ENCODE assay signal across 8 cellular contexts in the genomic region with DNA sequence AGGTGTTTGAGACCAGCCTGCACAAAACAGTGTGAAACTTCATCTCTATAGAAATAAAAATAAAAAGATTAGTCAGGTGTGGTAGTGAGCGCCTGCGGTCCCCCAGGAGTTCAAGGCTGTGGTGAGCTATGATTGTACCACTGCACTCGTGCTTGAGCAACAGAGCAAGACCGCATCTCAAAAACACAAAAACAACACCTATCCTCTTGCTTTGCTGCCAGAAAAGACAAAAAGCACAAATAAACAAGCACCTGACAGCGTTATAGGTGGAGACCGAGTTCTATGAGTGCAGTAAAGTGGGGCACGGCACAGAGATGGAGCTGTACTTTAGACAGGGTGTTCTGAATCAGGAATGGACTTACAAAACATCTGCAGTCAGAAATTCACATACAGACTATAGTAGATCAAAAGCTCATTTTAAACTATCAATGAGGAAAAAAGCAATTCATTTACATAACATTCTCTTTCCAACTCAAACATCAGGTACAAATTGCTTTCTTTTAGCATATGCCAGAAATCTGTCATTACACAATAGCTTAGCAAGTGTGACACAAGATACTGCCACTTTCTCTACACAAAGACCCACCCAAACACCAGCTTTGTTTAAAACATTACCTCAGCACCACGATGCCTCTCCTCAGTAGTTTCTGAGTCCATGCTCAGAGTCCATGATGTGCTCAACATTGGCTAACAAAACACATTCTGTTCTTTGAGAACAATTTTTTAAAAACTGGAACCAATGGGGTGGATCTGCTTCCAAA. TPM values are rescaled to one million over a fixed set of nuclear protein-coding genes. Genes with fewer than 3 reads are reported as not detected.
DNase-seq lines count a peak whose midpoint lies in the region; ATAC-seq and TF ChIP-seq lines count a peak whose summit lies in the region.

No MANE protein-coding gene starts in this region.

- H3K36me3 Mint-ChIP-seq in Calu3 (ENCODE audit: insufficient read depth, unreplicated experiment) = peaks cover 100% of the 10 kb centered on the region
- H3K36me3 Mint-ChIP-seq in activated naive CD8-positive, alpha-beta T cell treated with anti-CD3 and anti-CD28 coated beads for 36 hours = peaks cover 84% of the 10 kb centered on the region

- H3K4me3 ChIP-seq in retinal pigment epithelial cell (ENCODE audit: low read length) = peak overlapping the region; percentile 3
- H3K4me3 ChIP-seq in colonic mucosa = no peak overlapping the region

- CTCF ChIA-PET in Calu3 (lab: Charles Lee) = interaction anchor here (0.6 to 1.2 kb wide), 5 partner anchors 10 to 164 kb away, joined by 3 to 11 read pairs (median 4); partner anchors contain the start of gene EZR

- ATAC-seq in GM19467 (IDR thresholded peaks at IDR 0.05; ENCODE audit: unreplicated experiment) = peak; percentile 75
- ATAC-seq in HG03432 (IDR thresholded peaks at IDR 0.05; ENCODE audit: unreplicated experiment) = peak; percentile 73

- H3K27me3 ChIP-seq in colonic mucosa = no peaks in the 10 kb centered on the region

- TF ChIP-seq CTCF in Calu3 (IDR thresholded peaks at IDR 0.05; ENCODE audit: unreplicated experiment) (no peak), retinal pigment epithelial cell (conservative IDR thresholded peaks at IDR 0.05; ENCODE audit: low read depth, low read length) (no peak), colonic mucosa (IDR thresholded peaks at IDR 0.05) (no peak)

- H3K4me3 Mint-ChIP-seq in Calu3 (ENCODE audit: low read depth, unreplicated experiment) = peak overlapping the region; percentile 85
- peak overlapping the region; percentile 44 for H3K4me3 Mint-ChIP-seq in activated naive CD8-positive, alpha-beta T cell treated with anti-CD3 and anti-CD28 coated beads for 36 hours

- H3K9ac ChIP-seq in colonic mucosa (ENCODE audit: low read depth in 2 of 2, low read length in 2 of 2) = peak overlapping the region in 1 of 2 donors; percentile 64

- no peak overlapping the region for H3K27ac ChIP-seq in colonic mucosa

- H3K27me3 Mint-ChIP-seq in Calu3 (ENCODE audit: unreplicated experiment) = no peaks in the 10 kb centered on the region
- H3K27me3 Mint-ChIP-seq in activated naive CD8-positive, alpha-beta T cell treated with anti-CD3 and anti-CD28 coated beads for 36 hours = no peaks in the 10 kb centered on the region

- peaks cover 20% of the 10 kb centered on the region for H3K4me1 ChIP-seq in colonic mucosa

- no peaks in the 10 kb centered on the region for H3K36me3 ChIP-seq in colonic mucosa

- DNase-seq in Calu3 = no peak
- no peak for DNase-seq in activated naive CD8-positive, alpha-beta T cell treated with anti-CD3 and anti-CD28 coated beads for 36 hours
- DNase-seq in retinal pigment epithelial cell (ENCODE audit: low read depth) = no peak
- DNase-seq in DMS114 treated with DMSO at 0.1 percent for 48 hours (lab: John Stamatoyannopoulos, UW; ENCODE audit: unreplicated experiment) = no peak
- no peak for DNase-seq in dedifferentiated amniotic fluid mesenchymal stem cell (ENCODE audit: extremely low spot score)
- DNase-seq in colonic mucosa = no peak

- H3K9me3 Mint-ChIP-seq in Calu3 (ENCODE audit: low read depth, unreplicated experiment) = no peaks in the 10 kb centered on the region
- H3K9me3 Mint-ChIP-seq in activated naive CD8-positive, alpha-beta T cell treated with anti-CD3 and anti-CD28 coated beads for 36 hours = no peaks in the 10 kb centered on the region

- intact Hi-C loops in Calu3 (cut with micrococcal nuclease; ENCODE audit: unreplicated experiment) = no loop called here
- intact Hi-C loops in colonic mucosa (cut with DNase I) = no loop called here

- BruUV-seq in Calu3 (replicated peaks; lab: Mats Ljungman, UMichigan) = no TSS peak

- H3K27ac Mint-ChIP-seq in Calu3 (ENCODE audit: unreplicated experiment) = peak overlapping the region; percentile 97
- peak overlapping the region; percentile 73 for H3K27ac Mint-ChIP-seq in activated naive CD8-positive, alpha-beta T cell treated with anti-CD3 and anti-CD28 coated beads for 36 hours

- H3K9me3 ChIP-seq in colonic mucosa = no peaks in the 10 kb centered on the region

- peaks cover 77% of the 10 kb centered on the region for H3K4me1 Mint-ChIP-seq in Calu3 (ENCODE audit: low read depth, unreplicated experiment)
- H3K4me1 Mint-ChIP-seq in activated naive CD8-positive, alpha-beta T cell treated with anti-CD3 and anti-CD28 coated beads for 36 hours = peaks cover 89% of the 10 kb centered on the region

RNA-seq across cellular contexts. Expression of gene EZR, which starts 10.1 kb away (rescaled TPM):
- total RNA-seq in Calu3 (2022) = 935 and 954 TPM in 2 replicates
- 100 to 1,000 TPM; 218 to 227 TPM for total RNA-seq in activated naive CD8-positive, alpha-beta T cell treated with anti-CD3 and anti-CD28 coated beads for 36 hours
- total RNA-seq in colonic mucosa = 100 to 1,000 TPM; 257 to 424 TPM
